Comparison of ENCODE assay signal across 14 cellular contexts in the genomic region with DNA sequence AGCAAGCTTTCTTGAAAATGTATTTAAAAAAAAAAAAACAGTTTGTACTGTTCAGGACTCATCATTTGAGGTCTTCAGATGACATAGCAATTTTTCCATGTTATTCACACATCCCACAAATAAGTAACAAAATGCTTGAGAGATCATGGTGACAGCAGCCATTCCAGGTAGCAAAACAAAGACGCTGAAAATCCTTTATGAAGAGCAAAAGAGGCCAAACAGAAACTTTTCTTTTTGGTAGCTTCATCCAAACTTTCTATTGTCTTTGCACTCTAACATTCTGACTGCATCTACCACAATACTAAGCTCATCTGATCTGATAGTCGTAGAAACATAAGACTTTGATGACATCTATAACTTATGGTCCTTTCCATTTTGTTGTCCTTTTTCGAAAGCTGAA.
A peak's percentile ranks its signal among the peaks of the same experiment; 100 is the strongest.
DNase-seq lines count a peak whose midpoint lies in the region; ATAC-seq and TF ChIP-seq lines count a peak whose summit lies in the region.
"Had no signal": no experiment of that assay in that cellular context is flagged by ENCODE, and none has a peak within 500 bp of the region (broad histone marks: within the 10 kb centered on the region; RNA-seq: fewer than 3 reads in every experiment).

No MANE protein-coding gene starts in this region.

- intact Hi-C loops in IMR-90 (cut with micrococcal nuclease) = no loop called here
- intact Hi-C loops in posterior vena cava (cut with DNase I) = no loop called here

- no peak overlapping the region for H3K9ac ChIP-seq in IMR-90 (ENCODE audit: low read depth, low read length)
- peak overlapping the region; percentile 55 for H3K9ac ChIP-seq in mesenchymal stem cell (ENCODE audit: low read length)
- H3K9ac ChIP-seq in subcutaneous abdominal adipose tissue (ENCODE audit: low read length in 5 of 5) = peak overlapping the region in 1 of 5 donors; percentile 13

- H2AFZ ChIP-seq in IMR-90 (replicated peaks; ENCODE audit: low read length, poor library complexity) (no peak overlapping the region), mesenchymal stem cell (ENCODE audit: low read depth, low read length) (no peak overlapping the region)

- no peaks in the 10 kb centered on the region for H3K9me3 ChIP-seq in IMR-90 (ENCODE audit: control insufficient read depth, insufficient read depth, low read length)
- H3K9me3 ChIP-seq in mesenchymal stem cell (ENCODE audit: control insufficient read depth, low read length) = no peaks in the 10 kb centered on the region
- no peaks in the 10 kb centered on the region for H3K9me3 ChIP-seq in subcutaneous abdominal adipose tissue (ENCODE audit: control insufficient read depth in 5 of 5, low read length in 5 of 5)

- TF ChIP-seq POLR2A in IMR-90 (IDR thresholded peaks at IDR 0.05; ENCODE audit: low read depth, low read length) = no peak

- H3K27ac ChIP-seq in IMR-90 (ENCODE audit: insufficient read depth, low read length) (no peak overlapping the region), coronary artery (peak overlapping the region; percentile 31 to 59), mesenchymal stem cell (ENCODE audit: low read length, poor library complexity, severe bottlenecking) (no peak overlapping the region), subcutaneous abdominal adipose tissue (ENCODE audit: low read depth, low read length) (peak overlapping the region; percentile 54)
- H3K27ac ChIP-seq: epithelial cell of prostate had no signal

- H3K79me1 ChIP-seq in IMR-90 (ENCODE audit: low read depth in 1 of 2, low read length in 2 of 2) (peaks cover 41 to 46% of the 10 kb centered on the region in 2 experiments), mesenchymal stem cell (replicated peaks; ENCODE audit: low read length, poor library complexity, severe bottlenecking) (peaks cover 22% of the 10 kb centered on the region)

- H3K14ac ChIP-seq in IMR-90 (replicated peaks; ENCODE audit: low read depth, low read length) = no peak overlapping the region
- H3K14ac ChIP-seq in mesenchymal stem cell (ENCODE audit: low read length in 2 of 2) = no peak overlapping the region

- no peak overlapping the region for H3K4me3 ChIP-seq in IMR-90 (ENCODE audit: insufficient read depth, low read depth, low read length)
- peak overlapping the region; percentile 43 for H3K4me3 ChIP-seq in coronary artery
- H3K4me3 ChIP-seq in mesenchymal stem cell (ENCODE audit: insufficient read depth in 1 of 2, low read depth in 1 of 2, low read length in 2 of 2) = no peak overlapping the region
- H3K4me3 ChIP-seq in subcutaneous abdominal adipose tissue (ENCODE audit: low read depth in 1 of 5, low read length in 5 of 5) = no peak overlapping the region

- H2BK5ac ChIP-seq in IMR-90 (ENCODE audit: low read depth, low read length, poor library complexity, severe bottlenecking) (no peak overlapping the region), mesenchymal stem cell (ENCODE audit: low read depth, low read length, poor library complexity, severe bottlenecking) (no peak overlapping the region)

- POLR2A ChIA-PET in IMR-90 (lab: Charles Lee; ENCODE audit: unreplicated experiment) = no interaction called here

- H4K91ac ChIP-seq in IMR-90 (ENCODE audit: insufficient read depth, low read depth, low read length) (no peak overlapping the region), mesenchymal stem cell (ENCODE audit: low read length) (no peak overlapping the region)

- TF ChIP-seq CTCF in IMR-90 (conservative IDR thresholded peaks at IDR 0.05; ENCODE audit: low read depth, low read length) = no peak
- no peak for TF ChIP-seq CTCF in coronary artery (IDR thresholded peaks at IDR 0.05)

- DNase-seq in IMR-90 (no peak), coronary artery (ENCODE audit: low spot score) (no peak), mesenchymal stem cell (no peak), posterior vena cava (ENCODE audit: low spot score) (no peak), NCI-H146 (lab: John Stamatoyannopoulos, UW) (no peak), RKO (ENCODE audit: low spot score) (no peak)
- DNase-seq: activated CD4-positive, alpha-beta T cell treated with anti-CD3 and anti-CD28 coated beads, Interleukin-2, amount 10 ng/mL, durations not matched to agents 24 days and 14 days; CD8-positive, alpha-beta T cell; GF-D8; T-helper 17 cell had no signal

- H2BK12ac ChIP-seq in mesenchymal stem cell (ENCODE audit: low read length in 2 of 2) = no peak overlapping the region

- H3K36me3 ChIP-seq in IMR-90 (ENCODE audit: control insufficient read depth, insufficient read depth, low read length) = peaks cover 2% of the 10 kb centered on the region; the same call in 1 of the 2 replicates
- peaks cover under 1 to 27% of the 10 kb centered on the region in 2 experiments for H3K36me3 ChIP-seq in mesenchymal stem cell (ENCODE audit: control insufficient read depth in 1 of 2, insufficient read depth in 2 of 2, low read depth in 1 of 2, low read length in 2 of 2)
- peaks cover 0 to 13% (median 2%) of the 10 kb centered on the region in 5 donors for H3K36me3 ChIP-seq in subcutaneous abdominal adipose tissue (ENCODE audit: control insufficient read depth in 5 of 5, insufficient read depth in 5 of 5, low read length in 5 of 5)

- H3K23ac ChIP-seq in IMR-90 (ENCODE audit: low read depth, low read length) = 0 out of 2 replicates have a peak overlapping the region, but pooled peaks have one; percentile 6
- no peak overlapping the region for H3K23ac ChIP-seq in mesenchymal stem cell (ENCODE audit: low read length in 2 of 2)

- H2BK120ac ChIP-seq in IMR-90 (ENCODE audit: low read depth, low read length) = no peak overlapping the region
- no peak overlapping the region for H2BK120ac ChIP-seq in mesenchymal stem cell (ENCODE audit: low read depth, low read length)

- peaks cover 5% of the 10 kb centered on the region; the same call in 1 of the 2 replicates for H4K20me1 ChIP-seq in IMR-90 (ENCODE audit: insufficient read depth, low read length)

- no peak for TF ChIP-seq RAD21 in IMR-90 (IDR thresholded peaks at IDR 0.05; ENCODE audit: low read length)

- H4K8ac ChIP-seq in IMR-90 (ENCODE audit: low read depth in 2 of 2, low read length in 2 of 2) = no peak overlapping the region
- H4K8ac ChIP-seq in mesenchymal stem cell (ENCODE audit: low read length) = no peak overlapping the region

- ATAC-seq in IMR-90 (ENCODE audit: low read depth) (no peak), GM18907 (IDR thresholded peaks at IDR 0.05; ENCODE audit: unreplicated experiment) (no peak)
- ATAC-seq: CD8-positive, alpha-beta T cell; Panc1; T-helper 17 cell had no signal

- no peaks in the 10 kb centered on the region for H3K27me3 ChIP-seq in IMR-90 (ENCODE audit: control insufficient read depth, insufficient read depth, low read length)
- H3K27me3 ChIP-seq in mesenchymal stem cell (ENCODE audit: control insufficient read depth in 1 of 2, insufficient read depth in 1 of 2, low read length in 2 of 2) = no peaks in the 10 kb centered on the region
- H3K27me3 ChIP-seq in subcutaneous abdominal adipose tissue (ENCODE audit: control insufficient read depth in 5 of 5, insufficient read depth in 4 of 5, low read length in 5 of 5) = no peaks in the 10 kb centered on the region

- no peak overlapping the region for H3K4ac ChIP-seq in IMR-90 (ENCODE audit: low read depth, low read length)
- no peak overlapping the region for H3K4ac ChIP-seq in mesenchymal stem cell (ENCODE audit: low read depth in 1 of 2, low read length in 2 of 2)

- H2BK15ac ChIP-seq in IMR-90 (ENCODE audit: low read depth, low read length) = no peak overlapping the region
- H2BK15ac ChIP-seq in mesenchymal stem cell (ENCODE audit: low read depth, poor library complexity, severe bottlenecking) = no peak overlapping the region

- H3K9me1 ChIP-seq in IMR-90 (ENCODE audit: insufficient read depth, low read length) = peaks cover 5% of the 10 kb centered on the region; the same call in 1 of the 2 replicates

- H2BK20ac ChIP-seq in IMR-90 (ENCODE audit: low read depth, low read length) = no peak overlapping the region

- peaks cover 4% of the 10 kb centered on the region for H3K4me1 ChIP-seq in IMR-90 (ENCODE audit: control insufficient read depth, insufficient read depth, low read length)
- peaks cover 3% of the 10 kb centered on the region for H3K4me1 ChIP-seq in mesenchymal stem cell (ENCODE audit: control insufficient read depth, insufficient read depth, low read depth, low read length)
- peaks cover 0 to 33% (median 25%) of the 10 kb centered on the region in 5 donors for H3K4me1 ChIP-seq in subcutaneous abdominal adipose tissue (ENCODE audit: control insufficient read depth in 5 of 5, insufficient read depth in 5 of 5, low read length in 5 of 5)

- no peak overlapping the region for H2AK5ac ChIP-seq in IMR-90 (ENCODE audit: low read depth, low read length)
- H2AK5ac ChIP-seq in mesenchymal stem cell (ENCODE audit: low read length, severe bottlenecking) = no peak overlapping the region

- in situ Hi-C loops in IMR-90 (cut with MboI; ENCODE audit: low sequenced_read_pairs) = no loop called here

- CTCF ChIA-PET in IMR-90 (lab: Yijun Ruan, JAX) = interaction anchor here (0.6 to 1.3 kb wide), 2 partner anchors 9 to 472 kb away, joined by 4 to 5 read pairs; no protein-coding TSS in a partner anchor

- H2AK9ac ChIP-seq in IMR-90 (replicated peaks; ENCODE audit: low read depth, low read length, poor library complexity) = no peak overlapping the region

- dilution Hi-C loops in IMR-90 (cut with HindIII; ENCODE audit: low sequenced_read_pairs, unreplicated experiment) = no loop called here

- BruUV-seq in IMR-90 (replicated peaks; lab: Mats Ljungman, UMichigan) = no TSS peak

- no peak overlapping the region for H4K5ac ChIP-seq in IMR-90 (ENCODE audit: low read depth, low read length)

- peak overlapping the region; percentile 22; the same call in 1 of the 2 replicates for H3K4me2 ChIP-seq in IMR-90 (ENCODE audit: low read depth, low read length)
- H3K4me2 ChIP-seq in mesenchymal stem cell (ENCODE audit: low read length, poor library complexity, severe bottlenecking) = no peak overlapping the region

- 0% methylated on average over 1 of the region's 3 CpGs; no CpG with 5 or more reads in 1 of the 2 experiments for WGBS in IMR-90 (ENCODE audit: extremely low coverage in 2 of 2, insufficient read length in 1 of 2), 2 experiments
- WGBS in mesenchymal stem cell = 57% methylated on average over 3 of the region's 3 CpGs

- H3K18ac ChIP-seq in IMR-90 (ENCODE audit: low read depth, low read length) (no peak overlapping the region), mesenchymal stem cell (ENCODE audit: low read depth in 1 of 2, low read length in 2 of 2) (no peak overlapping the region)

- no peak overlapping the region for H3K56ac ChIP-seq in IMR-90 (ENCODE audit: extremely low read depth, insufficient read depth, low read length)

TF ChIP-seq in IMR-90, 13 proteins besides CTCF, POLR2A, EP300 and RAD21:
- TF ChIP-seq NFE2L2 (IDR thresholded peaks at IDR 0.05; ENCODE audit: low read depth, low read length) (peak; percentile 45), RFX5 (IDR thresholded peaks at IDR 0.05; ENCODE audit: low read depth, low read length) (no peak)

Comparison
In these comparisons a context has a peak if more than half of its experiments do, and no peak if none do; other contexts are left out.
1. H3K27ac ChIP-seq: peak in coronary artery (2 of 2) and subcutaneous abdominal adipose tissue (single experiment); none in IMR-90 (single experiment) and mesenchymal stem cell (single experiment).